Comparison of ENCODE assay signal across 10 cellular contexts in genomic region chr2:110854355-110855081, GRCh38.
DNase-seq lines count a peak whose midpoint lies in the region; ATAC-seq and TF ChIP-seq lines count a peak whose summit lies in the region.
"Had no signal": no experiment of that assay in that cellular context is flagged by ENCODE, and none has a peak within 500 bp of the region (broad histone marks: within the 10 kb centered on the region; RNA-seq: fewer than 3 reads in every experiment).

No MANE protein-coding gene starts in this region.

- DNase-seq in activated T-cell treated with anti-CD3 and anti-CD28 coated beads, Interleukin-2, amount 50 U/mL, for 24 hours, result peak; percentile 46
- no peak for DNase-seq in activated T-cell treated with anti-CD3 and anti-CD28 coated beads, Interleukin-2, amount 50 U/mL, for 4 hours
- peak; percentile 41 for DNase-seq in NCI-H146 treated with DMSO at 0.1 percent for 48 hours (lab: John Stamatoyannopoulos, UW; ENCODE audit: unreplicated experiment)
- DNase-seq in colonic mucosa, result no peak
- no peak for DNase-seq in smooth muscle cell (lab: John Stamatoyannopoulos, UW; ENCODE audit: unreplicated experiment)
- no peak for DNase-seq in SK-N-DZ (ENCODE audit: low spot score)
- DNase-seq in AG08396 (ENCODE audit: low spot score), result no peak
- DNase-seq: transverse colon had no signal

- peaks cover 80% of the 10 kb centered on the region for H3K4me1 Mint-ChIP-seq in activated T-cell treated with anti-CD3 and anti-CD28 coated beads, Interleukin-2, amount 50 U/mL, for 24 hours (ENCODE audit: low read depth)
- peaks cover 60% of the 10 kb centered on the region for H3K4me1 Mint-ChIP-seq in activated T-cell treated with anti-CD3 and anti-CD28 coated beads, Interleukin-2, amount 50 U/mL, for 4 hours (ENCODE audit: low read depth)

- H3K4me1 ChIP-seq in colonic mucosa, result no peaks in the 10 kb centered on the region
- no peaks in the 10 kb centered on the region for H3K4me1 ChIP-seq in smooth muscle cell (ENCODE audit: low read depth)
- H3K4me1 ChIP-seq: transverse colon had no signal

- no peak overlapping the region for H3K27ac Mint-ChIP-seq in activated T-cell treated with anti-CD3 and anti-CD28 coated beads, Interleukin-2, amount 50 U/mL, for 24 hours

- H3K9me3 ChIP-seq in colonic mucosa (no peaks in the 10 kb centered on the region), smooth muscle cell (replicated peaks; ENCODE audit: low read depth) (no peaks in the 10 kb centered on the region)
- H3K9me3 ChIP-seq: transverse colon had no signal

- no peaks in the 10 kb centered on the region for H3K36me3 Mint-ChIP-seq in activated T-cell treated with anti-CD3 and anti-CD28 coated beads, Interleukin-2, amount 50 U/mL, for 24 hours (ENCODE audit: low read depth)
- H3K36me3 Mint-ChIP-seq in activated T-cell treated with anti-CD3 and anti-CD28 coated beads, Interleukin-2, amount 50 U/mL, for 4 hours (ENCODE audit: insufficient read depth), result no peaks in the 10 kb centered on the region

- no peak overlapping the region for H3K4me3 Mint-ChIP-seq in activated T-cell treated with anti-CD3 and anti-CD28 coated beads, Interleukin-2, amount 50 U/mL, for 24 hours
- no peak overlapping the region for H3K4me3 Mint-ChIP-seq in activated T-cell treated with anti-CD3 and anti-CD28 coated beads, Interleukin-2, amount 50 U/mL, for 4 hours
- H3K4me3 Mint-ChIP-seq: T-helper 1 cell treated with Interleukin-12 subunit alpha and Interleukin-12 subunit beta and Interleukin-4 antibody, amounts not matched to agents 30 μg/mL and 1 μg/mL, for 36 hours had no signal

- H3K4me2 ChIP-seq in smooth muscle cell, result no peak overlapping the region

- no peak overlapping the region for H3K27ac ChIP-seq in colonic mucosa
- H3K27ac ChIP-seq in smooth muscle cell (ENCODE audit: low read depth), result no peak overlapping the region
- H3K27ac ChIP-seq: transverse colon had no signal

- H3K4me3 ChIP-seq in colonic mucosa (no peak overlapping the region), smooth muscle cell (no peak overlapping the region)
- H3K4me3 ChIP-seq: transverse colon had no signal

- ATAC-seq in activated T-cell treated with anti-CD3 and anti-CD28 coated beads, Interleukin-2, amount 50 U/mL, for 4 hours, result no peak
- ATAC-seq in GM21723 (IDR thresholded peaks at IDR 0.05; ENCODE audit: unreplicated experiment), result no peak

- H4K20me1 ChIP-seq in smooth muscle cell (ENCODE audit: low read depth), result no peaks in the 10 kb centered on the region

- peak; percentile 9 for TF ChIP-seq CTCF in colonic mucosa (IDR thresholded peaks at IDR 0.05)
- TF ChIP-seq CTCF in smooth muscle cell (IDR thresholded peaks at IDR 0.05; ENCODE audit: borderline replicate concordance, insufficient read depth, poor library complexity, severe bottlenecking), result peak; percentile 22

- H3K9ac ChIP-seq in colonic mucosa (ENCODE audit: low read depth in 2 of 2, low read length in 2 of 2) (no peak overlapping the region), smooth muscle cell (ENCODE audit: low read depth) (no peak overlapping the region)

- no peaks in the 10 kb centered on the region for H3F3A ChIP-seq in smooth muscle cell (ENCODE audit: low read depth)

- peaks cover 4% of the 10 kb centered on the region for H3K9me3 Mint-ChIP-seq in activated T-cell treated with anti-CD3 and anti-CD28 coated beads, Interleukin-2, amount 50 U/mL, for 24 hours
- H3K9me3 Mint-ChIP-seq in activated T-cell treated with anti-CD3 and anti-CD28 coated beads, Interleukin-2, amount 50 U/mL, for 4 hours, result no peaks in the 10 kb centered on the region
- H3K9me3 Mint-ChIP-seq: T-helper 1 cell treated with Interleukin-12 subunit alpha and Interleukin-12 subunit beta and Interleukin-4 antibody, amounts not matched to agents 30 μg/mL and 1 μg/mL, for 36 hours had no signal

- no peaks in the 10 kb centered on the region for H3K27me3 ChIP-seq in colonic mucosa
- peaks cover 17% of the 10 kb centered on the region for H3K27me3 ChIP-seq in smooth muscle cell (ENCODE audit: low read depth)
- H3K27me3 ChIP-seq: transverse colon had no signal

- peaks cover 66% of the 10 kb centered on the region for H3K27me3 Mint-ChIP-seq in activated T-cell treated with anti-CD3 and anti-CD28 coated beads, Interleukin-2, amount 50 U/mL, for 24 hours
- H3K27me3 Mint-ChIP-seq in activated T-cell treated with anti-CD3 and anti-CD28 coated beads, Interleukin-2, amount 50 U/mL, for 4 hours (ENCODE audit: low read depth), result peaks cover 11% of the 10 kb centered on the region

- no peaks in the 10 kb centered on the region for H3K79me2 ChIP-seq in smooth muscle cell (ENCODE audit: low read depth)

- intact Hi-C loops in colonic mucosa (cut with DNase I), result no loop called here

- no peak overlapping the region for H2AFZ ChIP-seq in smooth muscle cell (ENCODE audit: low read depth)

- H3K36me3 ChIP-seq in colonic mucosa (no peaks in the 10 kb centered on the region), smooth muscle cell (ENCODE audit: low read depth) (no peaks in the 10 kb centered on the region)
- H3K36me3 ChIP-seq: transverse colon had no signal

Comparison
In these comparisons a context has a peak if more than half of its experiments do, and no peak if none do; other contexts are left out.
1. DNase-seq: peak in activated T-cell treated with anti-CD3 and anti-CD28 coated beads, Interleukin-2, amount 50 U/mL, for 24 hours (single experiment) and NCI-H146 treated with DMSO at 0.1 percent for 48 hours (single experiment); none in activated T-cell treated with anti-CD3 and anti-CD28 coated beads, Interleukin-2, amount 50 U/mL, for 4 hours (single experiment), colonic mucosa (single experiment), smooth muscle cell (single experiment), SK-N-DZ (single experiment) and AG08396 (single experiment).